ENCODE assay signal across 8 cellular contexts in the genomic region with DNA sequence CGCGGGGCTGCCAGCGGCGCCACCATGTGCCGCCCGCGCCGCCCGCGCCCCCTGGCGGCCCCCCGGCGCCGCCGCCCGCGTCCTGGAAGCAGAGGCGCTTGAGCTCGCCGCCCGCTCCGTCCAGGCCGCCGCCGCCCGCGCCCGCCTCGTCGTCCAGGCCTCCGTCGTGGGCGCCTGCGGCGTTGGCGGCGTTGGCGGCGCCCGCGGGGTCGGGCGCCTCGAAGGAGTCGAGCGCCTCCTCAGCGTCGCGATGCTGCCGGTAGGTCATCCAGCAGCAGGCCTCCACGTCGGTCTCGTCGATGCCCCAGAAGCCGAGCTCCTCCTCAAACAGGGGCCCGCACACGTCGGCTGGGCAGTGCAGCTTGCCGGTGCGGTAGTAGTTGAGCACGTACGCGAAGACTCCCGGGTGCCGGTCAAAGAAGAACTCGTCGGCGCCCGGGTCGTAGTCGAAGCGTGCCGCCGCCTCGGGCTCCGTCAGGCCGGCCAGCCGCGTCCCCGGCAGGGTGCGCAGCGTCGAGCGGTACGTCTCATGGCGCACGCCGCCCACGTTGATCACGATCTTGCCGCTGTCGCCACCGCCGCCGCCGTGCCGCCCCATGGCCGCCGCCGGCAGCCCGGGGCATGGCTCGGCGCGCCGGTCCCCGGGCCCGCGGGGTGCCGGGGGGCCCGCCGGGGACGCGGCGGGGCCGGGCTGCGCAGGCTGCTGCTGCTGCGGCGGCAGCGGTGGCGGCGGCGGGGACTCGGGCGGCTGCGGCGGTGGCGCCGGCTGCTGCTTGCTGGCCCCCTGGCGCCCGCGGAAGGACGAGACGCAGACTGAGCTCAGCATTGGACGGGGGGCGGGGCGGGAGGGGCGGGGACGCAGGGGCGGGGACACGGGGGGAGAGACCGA. TPM values are rescaled to one million over a fixed set of nuclear protein-coding genes. Genes with fewer than 3 reads are reported as not detected.
DNase-seq lines count a peak whose midpoint lies in the region; ATAC-seq and TF ChIP-seq lines count a peak whose summit lies in the region.

No MANE protein-coding gene starts in this region.

- peak overlapping the region; percentile 57 for H3K4me3 ChIP-seq in SJCRH30

- ATAC-seq in HG02571 (IDR thresholded peaks at IDR 0.05; ENCODE audit: unreplicated experiment) (peak; percentile 11), foreskin keratinocyte (peak; percentile 27)

- CTCF ChIA-PET in RWPE1 (lab: Yijun Ruan, JAX) = interaction anchor here (0.6 to 1.0 kb wide), 5 partner anchors 13 to 554 kb away, joined by 3 to 4 read pairs (median 4); no protein-coding TSS in a partner anchor

- peak; percentile 55 for DNase-seq in activated T-cell treated with anti-CD3 and anti-CD28 coated beads for 48 hours (ENCODE audit: low read depth)
- no peak for DNase-seq in activated T-cell treated with anti-CD3 and anti-CD28 coated beads for 4 hours
- peak in 1 of 2 experiments; percentile 36 for DNase-seq in SJCRH30
- DNase-seq in foreskin keratinocyte = no peak
- DNase-seq in stimulated activated CD4-positive, alpha-beta T cell treated with anti-CD3 and anti-CD28 coated beads, Interleukin-15, amount 100 ng/mL, for 24 hours = peak; percentile 74
- no peak for DNase-seq in SKM-1 (lab: John Stamatoyannopoulos, UW; ENCODE audit: unreplicated experiment)
- DNase-seq in RWPE1 (ENCODE audit: low spot score) = no peak

- no peak overlapping the region for H3K27ac ChIP-seq in SJCRH30
- no peak overlapping the region for H3K27ac ChIP-seq in foreskin keratinocyte
- no peak overlapping the region for H3K27ac ChIP-seq in RWPE1

- H3K4me1 ChIP-seq in SJCRH30 = peaks cover 9% of the 10 kb centered on the region; the same call in 1 of the 2 replicates
- no peaks in the 10 kb centered on the region for H3K4me1 ChIP-seq in foreskin keratinocyte

- POLR2A ChIA-PET in RWPE1 (lab: Yijun Ruan, JAX; ENCODE audit: low non-redundant PET) = interaction anchor here (0.6 kb wide), 1 partner anchor 15 kb away, joined by 3 read pairs; no protein-coding TSS in a partner anchor

- H3K27me3 ChIP-seq in SJCRH30 (no peaks in the 10 kb centered on the region), foreskin keratinocyte (peaks cover 81% of the 10 kb centered on the region)

- H3K9me3 ChIP-seq in SJCRH30 (replicated peaks) = no peaks in the 10 kb centered on the region

- 0 out of 2 replicates have a peak, but pooled peaks cover under 1% of the 10 kb centered on the region for H3K36me3 ChIP-seq in SJCRH30

- TF ChIP-seq CTCF in foreskin keratinocyte (conservative IDR thresholded peaks at IDR 0.05) = no peak
- TF ChIP-seq CTCF in RWPE1 (conservative IDR thresholded peaks at IDR 0.05; ENCODE audit: low read depth) = no peak

RNA-seq across cellular contexts. Expression of a gene that starts 0.7 kb away (rescaled TPM):
- total RNA-seq in SJCRH30 (2014; rRNA removed; shearing (Covaris generic)) = 1.1 and 1.2 TPM in 2 replicates
- not detected in 2 replicates for total RNA-seq in foreskin keratinocyte
- polyA plus RNA-seq in foreskin keratinocyte = not detected in 2 replicates

RNA-seq across cellular contexts. Expression of a gene that starts 36.9 kb away (rescaled TPM):
- total RNA-seq in SJCRH30 (2014; rRNA removed; shearing (Covaris generic)) = 0.08 and 0.18 TPM in 2 replicates
- 0.41 and 0.53 TPM in 2 replicates for total RNA-seq in foreskin keratinocyte
- 0.62 and 0.82 TPM in 2 replicates for polyA plus RNA-seq in foreskin keratinocyte

RNA-seq across cellular contexts. Expression of a gene that starts 47.8 kb away (rescaled TPM):
- 22.3 and 22.6 TPM in 2 replicates for total RNA-seq in SJCRH30 (2014; rRNA removed; shearing (Covaris generic))
- 41.0 and 43.9 TPM in 2 replicates for total RNA-seq in foreskin keratinocyte
- 45.0 and 49.0 TPM in 2 replicates for polyA plus RNA-seq in foreskin keratinocyte

RNA-seq across cellular contexts. Expression of a gene that starts 55.6 kb away (rescaled TPM):
- total RNA-seq in SJCRH30 (2014; rRNA removed; shearing (Covaris generic)) = 74.4 and 75.2 TPM in 2 replicates
- total RNA-seq in foreskin keratinocyte = 76.2 and 89.1 TPM in 2 replicates
- polyA plus RNA-seq in foreskin keratinocyte = 63.9 and 71.3 TPM in 2 replicates

Comparison
In these comparisons a context has a peak if more than half of its experiments do, and no peak if none do; other contexts are left out.
1. DNase-seq: peak in activated T-cell treated with anti-CD3 and anti-CD28 coated beads for 48 hours (single experiment) and stimulated activated CD4-positive, alpha-beta T cell treated with anti-CD3 and anti-CD28 coated beads, Interleukin-15, amount 100 ng/mL, for 24 hours (single experiment); none in activated T-cell treated with anti-CD3 and anti-CD28 coated beads for 4 hours (single experiment), foreskin keratinocyte (0 of 2), SKM-1 (single experiment) and RWPE1 (single experiment).